9 cellular contexts compared by ENCODE assay signal in genomic region chr2:170817247-170817998, GRCh38. TPM values are rescaled to one million over a fixed set of nuclear protein-coding genes. Genes with fewer than 3 reads are reported as not detected.
DNase-seq lines count a peak whose midpoint lies in the region; ATAC-seq, FAIRE-seq and TF ChIP-seq lines count a peak whose summit lies in the region.
"Had no signal": no experiment of that assay in that cellular context is flagged by ENCODE, and none has a peak within 500 bp of the region (broad histone marks: within the 10 kb centered on the region; RNA-seq: fewer than 3 reads in every experiment).

No MANE protein-coding gene starts in this region.

- no peak for FAIRE-seq in GM12892 (lab: Jason Lieb, UNC)

- 3% methylated on average over 12 of the region's 59 CpGs; no CpG with 5 or more reads in 1 of the 2 experiments for WGBS in IMR-90 (ENCODE audit: extremely low coverage in 2 of 2, insufficient read length in 1 of 2), 2 experiments

- H2BK120ac ChIP-seq in IMR-90 (ENCODE audit: low read depth, low read length) = no peak overlapping the region

- H3K4ac ChIP-seq in IMR-90 (ENCODE audit: low read depth, low read length) = no peak overlapping the region

- no peak overlapping the region for H3K56ac ChIP-seq in IMR-90 (ENCODE audit: extremely low read depth, insufficient read depth, low read length)

- H3K4me1 ChIP-seq in IMR-90 (ENCODE audit: control insufficient read depth, insufficient read depth, low read length) (peaks cover 1% of the 10 kb centered on the region; the same call in 1 of the 2 replicates), right atrium auricular region (peaks cover 0 to 78% of the 10 kb centered on the region in 2 donors), skeletal muscle tissue (ENCODE audit: control insufficient read depth in 3 of 3, insufficient read depth in 3 of 3, low read length in 3 of 3) (peaks cover 56 to 69% (median 67%) of the 10 kb centered on the region in 3 donors), OCI-LY7 (ENCODE audit: insufficient read depth, low read length, poor library complexity, severe bottlenecking) (no peaks in the 10 kb centered on the region)

- H2AK9ac ChIP-seq in IMR-90 (replicated peaks; ENCODE audit: low read depth, low read length, poor library complexity) = no peak overlapping the region

- no TSS peak for BruUV-seq in IMR-90 (replicated peaks; lab: Mats Ljungman, UMichigan)
- BruUV-seq in OCI-LY7 (replicated peaks; lab: Mats Ljungman, UMichigan) = no TSS peak

- H3K4me3 ChIP-seq in IMR-90 (ENCODE audit: insufficient read depth, low read depth, low read length) (peak overlapping the region; percentile 23), right atrium auricular region (peak overlapping the region; percentile 29 to 42), skeletal muscle tissue (ENCODE audit: low read length in 3 of 3) (peak overlapping the region; percentile 47 to 67 (median 67)), OCI-LY7 (ENCODE audit: low read depth, low read length, poor library complexity, severe bottlenecking) (no peak overlapping the region)

- intact Hi-C loops in IMR-90 (cut with micrococcal nuclease) = loop anchor here (10.0 kb wide), 1 partner anchor 883 kb away; no protein-coding TSS in a partner anchor
- intact Hi-C loops in OCI-LY7 (cut with micrococcal nuclease; ENCODE audit: unreplicated experiment) = loop anchor here (10.0 kb wide), 2 partner anchors 413 to 883 kb away; no protein-coding TSS in a partner anchor

- H2AK5ac ChIP-seq in IMR-90 (ENCODE audit: low read depth, low read length) = no peak overlapping the region

- no peaks in the 10 kb centered on the region for H3K9me1 ChIP-seq in IMR-90 (ENCODE audit: insufficient read depth, low read length)

- dilution Hi-C loops in IMR-90 (cut with HindIII; ENCODE audit: low sequenced_read_pairs, unreplicated experiment) = loop anchor here (25.0 kb wide), 1 partner anchor 405 kb away; no protein-coding TSS in a partner anchor

- TF ChIP-seq CTCF in IMR-90 (conservative IDR thresholded peaks at IDR 0.05; ENCODE audit: low read depth, low read length) = no peak
- no peak for TF ChIP-seq CTCF in right atrium auricular region (IDR thresholded peaks at IDR 0.05)
- no peak for TF ChIP-seq CTCF in OCI-LY7 (conservative IDR thresholded peaks at IDR 0.05; ENCODE audit: low read length)

- no peak overlapping the region for H3K9ac ChIP-seq in IMR-90 (ENCODE audit: low read depth, low read length)
- peak overlapping the region in 2 of 3 donors; percentile 39 to 40 for H3K9ac ChIP-seq in skeletal muscle tissue (ENCODE audit: low read depth in 1 of 3, low read length in 3 of 3)

- no peaks in the 10 kb centered on the region for H3K79me1 ChIP-seq in IMR-90 (ENCODE audit: low read depth in 1 of 2, low read length in 2 of 2)

- H3K79me2 ChIP-seq in OCI-LY7 (ENCODE audit: insufficient read depth, low read depth, low read length) = no peaks in the 10 kb centered on the region

- H4K5ac ChIP-seq in IMR-90 (ENCODE audit: low read depth, low read length) = no peak overlapping the region

- no peak overlapping the region for H4K91ac ChIP-seq in IMR-90 (ENCODE audit: insufficient read depth, low read depth, low read length)

- no peak overlapping the region for H2BK20ac ChIP-seq in IMR-90 (ENCODE audit: low read depth, low read length)

- no peaks in the 10 kb centered on the region for H3K36me3 ChIP-seq in IMR-90 (ENCODE audit: control insufficient read depth, insufficient read depth, low read length)
- H3K36me3 ChIP-seq in right atrium auricular region = no peaks in the 10 kb centered on the region
- H3K36me3 ChIP-seq in skeletal muscle tissue (ENCODE audit: control insufficient read depth in 3 of 3, insufficient read depth in 3 of 3, low read length in 3 of 3) = no peaks in the 10 kb centered on the region
- no peaks in the 10 kb centered on the region for H3K36me3 ChIP-seq in OCI-LY7 (ENCODE audit: insufficient read depth, low read length)

- H2BK5ac ChIP-seq in IMR-90 (ENCODE audit: low read depth, low read length, poor library complexity, severe bottlenecking) = no peak overlapping the region

- H3K27me3 ChIP-seq in IMR-90 (ENCODE audit: control insufficient read depth, insufficient read depth, low read length) = peaks cover 91% of the 10 kb centered on the region
- H3K27me3 ChIP-seq in right atrium auricular region = peaks cover 57 to 89% of the 10 kb centered on the region in 2 donors
- peaks cover 90 to 95% (median 93%) of the 10 kb centered on the region in 3 donors for H3K27me3 ChIP-seq in skeletal muscle tissue (ENCODE audit: control insufficient read depth in 3 of 3, insufficient read depth in 3 of 3, low read length in 3 of 3)

- no peak overlapping the region for H4K8ac ChIP-seq in IMR-90 (ENCODE audit: low read depth in 2 of 2, low read length in 2 of 2)

- no peak for TF ChIP-seq RAD21 in IMR-90 (IDR thresholded peaks at IDR 0.05; ENCODE audit: low read length)

- peak; percentile 24 for ATAC-seq in IMR-90 (ENCODE audit: low read depth)

- H4K20me1 ChIP-seq in IMR-90 (ENCODE audit: insufficient read depth, low read length) (no peaks in the 10 kb centered on the region), OCI-LY7 (ENCODE audit: insufficient read depth, low read length) (no peaks in the 10 kb centered on the region)

- CTCF ChIA-PET in IMR-90 (lab: Yijun Ruan, JAX) (interaction anchor here (1.2 kb wide), 1 partner anchor 440 kb away, joined by 4 read pairs; no protein-coding TSS in a partner anchor), OCI-LY7 (lab: Charles Lee; ENCODE audit: unreplicated experiment) (no interaction called here)

- peak; percentile 18 for DNase-seq in DMS153 treated with DMSO at 0.1 percent for 48 hours (lab: John Stamatoyannopoulos, UW; ENCODE audit: unreplicated experiment)
- DNase-seq in IMR-90 = peak; percentile 5
- DNase-seq in activated T-cell treated with anti-CD3 and anti-CD28 coated beads, Interleukin-2, amount 50 U/mL, for 1 hour = peak; percentile 35
- DNase-seq in right atrium auricular region (ENCODE audit: low spot score) = no peak
- DNase-seq in GM12892 (ENCODE audit: insufficient read length) = no peak
- no peak for DNase-seq in activated CD4-positive, CD25-positive, alpha-beta regulatory T cell treated with anti-CD3 and anti-CD28 coated beads, Interleukin-2, amount 50 U/mL, for 72 hours
- no peak for DNase-seq in OCI-LY7 (ENCODE audit: low spot score)

- H3K4me2 ChIP-seq in IMR-90 (ENCODE audit: low read depth, low read length) = peak overlapping the region; percentile 43
- H3K4me2 ChIP-seq in OCI-LY7 (ENCODE audit: low read length) = no peak overlapping the region

- H3K9me3 ChIP-seq in IMR-90 (ENCODE audit: control insufficient read depth, insufficient read depth, low read length) = no peaks in the 10 kb centered on the region; the same call in 1 of the 2 replicates
- no peaks in the 10 kb centered on the region for H3K9me3 ChIP-seq in right atrium auricular region
- no peaks in the 10 kb centered on the region for H3K9me3 ChIP-seq in skeletal muscle tissue (ENCODE audit: control insufficient read depth in 3 of 3, low read length in 3 of 3)
- H3K9me3 ChIP-seq in OCI-LY7 (ENCODE audit: low read length) = no peaks in the 10 kb centered on the region

- no peak overlapping the region for H3K14ac ChIP-seq in IMR-90 (replicated peaks; ENCODE audit: low read depth, low read length)

- no peak for TF ChIP-seq POLR2A in IMR-90 (IDR thresholded peaks at IDR 0.05; ENCODE audit: low read depth, low read length)
- no peak for TF ChIP-seq POLR2A in GM12892 (IDR thresholded peaks at IDR 0.05; ENCODE audit: low read depth, low read length)

- H2AFZ ChIP-seq in IMR-90 (replicated peaks; ENCODE audit: low read length, poor library complexity) (peak overlapping the region; percentile 81), OCI-LY7 (ENCODE audit: low read length) (no peak overlapping the region)

- POLR2A ChIA-PET in IMR-90 (lab: Charles Lee; ENCODE audit: unreplicated experiment) (no interaction called here), OCI-LY7 (lab: Charles Lee) (no interaction called here)

- H3K18ac ChIP-seq in IMR-90 (ENCODE audit: low read depth, low read length) = no peak overlapping the region

- in situ Hi-C loops in IMR-90 (cut with MboI; ENCODE audit: low sequenced_read_pairs) = loop anchor here (10.0 to 25.0 kb wide), 4 partner anchors 413 to 1380 kb away; no protein-coding TSS in a partner anchor

- no peaks in the 10 kb centered on the region for H3K9me2 ChIP-seq in OCI-LY7 (ENCODE audit: insufficient read depth, low read length)

- no peak overlapping the region for H3K23ac ChIP-seq in IMR-90 (ENCODE audit: low read depth, low read length)

- no peak overlapping the region for H2BK15ac ChIP-seq in IMR-90 (ENCODE audit: low read depth, low read length)

- no peak overlapping the region for H3K27ac ChIP-seq in IMR-90 (ENCODE audit: insufficient read depth, low read length)
- no peak overlapping the region for H3K27ac ChIP-seq in right atrium auricular region
- no peak overlapping the region for H3K27ac ChIP-seq in skeletal muscle tissue (ENCODE audit: low read depth, low read length)
- H3K27ac ChIP-seq in OCI-LY7 (ENCODE audit: low read depth, low read length, poor library complexity, severe bottlenecking) = no peak overlapping the region

TF ChIP-seq in IMR-90, 13 proteins besides CTCF, POLR2A, EP300 and RAD21 (continues in another document):
- TF ChIP-seq RFX5 (IDR thresholded peaks at IDR 0.05; ENCODE audit: low read depth, low read length) (no peak), NFE2L2 (IDR thresholded peaks at IDR 0.05; ENCODE audit: low read depth, low read length) (no peak), SMC3 (IDR thresholded peaks at IDR 0.05; ENCODE audit: low read depth, low read length) (no peak), MAZ (IDR thresholded peaks at IDR 0.05; ENCODE audit: borderline replicate concordance, low read depth, low read length) (no peak), RCOR1 (IDR thresholded peaks at IDR 0.05; ENCODE audit: insufficient replicate concordance, low read length) (no peak)

RNA-seq across cellular contexts. Expression of gene GAD1, which starts 0.7 kb away (rescaled TPM):
- total RNA-seq in IMR-90 (2012; rRNA removed) (not detected in 2 replicates), right atrium auricular region (not detected), skeletal muscle tissue (0.52 TPM), OCI-LY7 (2022) (not detected in 2 replicates)
- polyA plus RNA-seq in IMR-90 (2012; rRNA removed) = not detected in 2 replicates
- 0.08 TPM in 1 of 2 replicates, not detected in the other for polyA plus RNA-seq in IMR-90 (2012; cell fraction: cytosol; rRNA removed)
- polyA plus RNA-seq in IMR-90 (2012; cell fraction: nucleus; rRNA removed; ENCODE audit: low replicate concordance) = 0.03 and 0.06 TPM in 2 replicates
- 0.59 TPM for polyA plus RNA-seq in GM12892 (2012; ENCODE audit: missing spikeins)
- total RNA-seq in OCI-LY7 (2014; rRNA removed; shearing (Covaris generic)) = not detected in 2 replicates

RNA-seq across cellular contexts. Expression of gene ERICH2, which starts 47.2 kb away (rescaled TPM):
- not detected in 2 replicates for total RNA-seq in IMR-90 (2012; rRNA removed)
- not detected in 2 replicates for polyA plus RNA-seq in IMR-90 (2012; rRNA removed)
- polyA plus RNA-seq in IMR-90 (2012; cell fraction: cytosol; rRNA removed) = not detected in 2 replicates
- polyA plus RNA-seq in IMR-90 (2012; cell fraction: nucleus; rRNA removed; ENCODE audit: low replicate concordance) = not detected in 2 replicates
- not detected for total RNA-seq in right atrium auricular region
- total RNA-seq in skeletal muscle tissue = 0.52 TPM
- polyA plus RNA-seq in GM12892 (2012; ENCODE audit: missing spikeins) = not detected
- total RNA-seq in OCI-LY7 (2014; rRNA removed; shearing (Covaris generic)) = not detected in 2 replicates
- not detected in 2 replicates for total RNA-seq in OCI-LY7 (2022)
- total RNA-seq: T-helper 2 cell treated with Interferon-gamma antibody and Interleukin-4, amounts not matched to agents 100 ng/mL and 5 ng/mL, for 36 hours had no signal

Comparison
In these comparisons a context has a peak if more than half of its experiments do, and no peak if none do; other contexts are left out.
1. DNase-seq: peak in DMS153 treated with DMSO at 0.1 percent for 48 hours (single experiment), IMR-90 (single experiment) and activated T-cell treated with anti-CD3 and anti-CD28 coated beads, Interleukin-2, amount 50 U/mL, for 1 hour (single experiment); none in right atrium auricular region (single experiment), GM12892 (single experiment), activated CD4-positive, CD25-positive, alpha-beta regulatory T cell treated with anti-CD3 and anti-CD28 coated beads, Interleukin-2, amount 50 U/mL, for 72 hours (single experiment) and OCI-LY7 (single experiment).